ENCODE assay signal across 17 cellular contexts in the genomic region with DNA sequence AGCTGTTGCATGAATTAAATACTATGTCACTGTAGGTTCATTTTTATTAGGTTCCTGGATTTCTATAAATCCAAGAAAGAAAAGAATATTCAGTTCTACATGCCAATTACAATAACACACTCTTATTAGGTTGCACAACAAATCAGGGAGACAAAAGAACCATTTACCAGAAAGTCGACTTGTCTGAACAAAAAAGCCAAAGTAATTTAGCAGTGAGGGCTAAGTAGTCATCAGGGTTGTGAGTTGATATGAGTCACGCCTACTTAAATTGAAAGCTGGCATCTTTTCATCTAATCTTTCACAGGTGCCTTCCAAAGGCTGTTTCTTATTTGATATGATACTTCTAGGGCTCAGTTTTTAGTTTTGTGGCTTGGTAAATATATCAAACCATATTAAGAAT. TPM values are rescaled to one million over a fixed set of nuclear protein-coding genes. Genes with fewer than 3 reads are reported as not detected.
DNase-seq lines count a peak whose midpoint lies in the region; ATAC-seq, FAIRE-seq and TF ChIP-seq lines count a peak whose summit lies in the region.
"Had no signal": no experiment of that assay in that cellular context is flagged by ENCODE, and none has a peak within 500 bp of the region (broad histone marks: within the 10 kb centered on the region; RNA-seq: fewer than 3 reads in every experiment).

No MANE protein-coding gene starts in this region.

- CTCF ChIA-PET in RWPE1 (lab: Yijun Ruan, JAX) = interaction anchor here (0.6 to 1.5 kb wide), 3 partner anchors 8 to 73 kb away, joined by 3 to 4 read pairs (median 3); no protein-coding TSS in a partner anchor

- FAIRE-seq in D721Med (lab: Jason Lieb, UNC) = peak; percentile 58
- FAIRE-seq: frontal cortex had no signal

- DNase-seq in D721Med (ENCODE audit: insufficient read length, low spot score) (no peak), M059J (ENCODE audit: low read depth) (peak; percentile 27), RWPE1 (ENCODE audit: low spot score) (peak; percentile 68), fibroblast of peridontal ligament (ENCODE audit: extremely low read depth) (peak; percentile 4), NCI-H187 (lab: John Stamatoyannopoulos, UW) (no peak), ecto neural progenitor cell (ENCODE audit: low spot score) (no peak)
- no peak for DNase-seq in effector memory CD8-positive, alpha-beta T cell
- DNase-seq: activated naive CD4-positive, alpha-beta T cell treated with Interleukin-2 at 50 U/mL for 16 hours; anterior cingulate cortex; BE2C; kidney glomerular epithelial cell; MG63 had no signal

- no peak overlapping the region for H3K27ac Mint-ChIP-seq in effector memory CD8-positive, alpha-beta T cell
- H3K27ac Mint-ChIP-seq: nephron had no signal

- H3K9me3 Mint-ChIP-seq in effector memory CD8-positive, alpha-beta T cell = no peaks in the 10 kb centered on the region
- H3K9me3 Mint-ChIP-seq: nephron had no signal

- ATAC-seq in effector memory CD8-positive, alpha-beta T cell (replicated peaks) = no peak
- no peak for ATAC-seq in HG02970 (IDR thresholded peaks at IDR 0.05; ENCODE audit: low FRiP score, unreplicated experiment)

- TF ChIP-seq CTCF in D721Med (IDR thresholded peaks at IDR 0.05; ENCODE audit: insufficient read depth, missing control alignments) = no peak
- no peak for TF ChIP-seq CTCF in RWPE1 (conservative IDR thresholded peaks at IDR 0.05; ENCODE audit: low read depth)

- H3K36me3 Mint-ChIP-seq in effector memory CD8-positive, alpha-beta T cell (ENCODE audit: insufficient read depth) = no peaks in the 10 kb centered on the region

- H3K4me1 Mint-ChIP-seq in effector memory CD8-positive, alpha-beta T cell (ENCODE audit: low read depth in 2 of 2) = no peaks in the 10 kb centered on the region

- H3K4me3 Mint-ChIP-seq in effector memory CD8-positive, alpha-beta T cell = no peak overlapping the region
- H3K4me3 Mint-ChIP-seq: nephron had no signal

- POLR2A ChIA-PET in RWPE1 (lab: Yijun Ruan, JAX; ENCODE audit: low non-redundant PET) = no interaction called here

- no peak overlapping the region for H3K27ac ChIP-seq in RWPE1

- H3K27me3 Mint-ChIP-seq in effector memory CD8-positive, alpha-beta T cell = no peaks in the 10 kb centered on the region

RNA-seq across cellular contexts. Expression of gene GNRHR, which starts 25.4 kb away (rescaled TPM):
- not detected in 2 replicates for total RNA-seq in M059J (2014; rRNA removed; shearing (Covaris generic))
- total RNA-seq: frontal cortex, mesenteric fat pad, posterior vena cava had no signal

Comparison
In these comparisons a context has a peak if more than half of its experiments do, and no peak if none do; other contexts are left out.
1. DNase-seq: peak in M059J (single experiment), RWPE1 (single experiment) and fibroblast of peridontal ligament (single experiment); none in D721Med (single experiment), effector memory CD8-positive, alpha-beta T cell (0 of 3), NCI-H187 (0 of 2) and ecto neural progenitor cell (single experiment).